In the genomic region with DNA sequence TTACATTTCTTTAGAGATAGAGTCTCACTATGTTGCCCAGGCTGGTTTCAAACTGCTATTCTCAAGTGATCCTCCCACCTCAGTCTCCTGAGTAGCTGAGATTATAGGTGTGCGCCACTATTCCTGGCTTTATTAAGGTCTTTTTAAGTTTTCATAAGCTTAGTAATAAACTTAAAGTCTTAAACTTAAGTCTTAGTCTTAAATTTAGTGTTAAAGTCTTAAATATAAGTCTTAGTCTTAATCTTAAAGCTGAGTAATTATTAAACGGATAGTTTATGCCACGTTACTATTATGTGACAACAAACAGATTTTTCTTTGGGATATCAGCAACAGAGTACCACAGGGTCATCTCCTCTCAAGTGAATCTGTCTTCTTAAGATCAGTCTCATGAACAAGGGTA, we compare ENCODE assay signal across 24 cellular contexts.
"Had no signal": no experiment of that assay in that cellular context is flagged by ENCODE, and none has a peak within 500 bp of the region (broad histone marks: within the 10 kb centered on the region; RNA-seq: fewer than 3 reads in every experiment).

No MANE protein-coding gene starts in this region.

- H3K9me3 Mint-ChIP-seq: naive B cell; nephron; stimulated activated naive B cell treated with anti-CD40 and anti-IgM and Interleukin-4, amounts not matched to agents 10 μg/mL and 1 μg/mL and 100 μg/mL, for 72 hours; stimulated activated naive CD8-positive, alpha-beta T cell treated with anti-CD3 and anti-CD28 coated beads, Interleukin-15, amount 100 ng/mL, for 72 hours had no signal

- H3K9me3 ChIP-seq: esophagus squamous epithelium, gastroesophageal sphincter, left ventricle myocardium inferior, lower lobe of right lung, psoas muscle, spleen, testis, transverse colon had no signal

- H3K36me3 Mint-ChIP-seq: immature natural killer cell, naive B cell had no signal

- H3K27me3 Mint-ChIP-seq: naive B cell; stimulated activated naive B cell treated with anti-CD40 and anti-IgM and Interleukin-4, amounts not matched to agents 10 μg/mL and 1 μg/mL and 100 μg/mL, for 72 hours; stimulated activated naive CD8-positive, alpha-beta T cell treated with anti-CD3 and anti-CD28 coated beads, Interleukin-15, amount 100 ng/mL, for 72 hours had no signal

- H3K27me3 ChIP-seq: esophagus squamous epithelium, gastroesophageal sphincter, spleen, testis, transverse colon had no signal

- H3K27ac Mint-ChIP-seq: immature natural killer cell; nephron; stimulated activated naive B cell treated with anti-CD40 and anti-IgM and Interleukin-4, amounts not matched to agents 10 μg/mL and 1 μg/mL and 100 μg/mL, for 72 hours; stimulated activated naive CD8-positive, alpha-beta T cell treated with anti-CD3 and anti-CD28 coated beads, Interleukin-15, amount 100 ng/mL, for 72 hours had no signal

- FAIRE-seq: kidney, urothelium cell line had no signal

- H3K36me3 ChIP-seq: transverse colon had no signal

- H3K27ac ChIP-seq: esophagus squamous epithelium, gastroesophageal sphincter, left ventricle myocardium inferior, lower lobe of right lung, parathyroid adenoma, psoas muscle, spleen, testis, transverse colon had no signal

- H3K4me1 Mint-ChIP-seq: immature natural killer cell had no signal

- H3K4me3 Mint-ChIP-seq: immature natural killer cell; naive B cell; nephron; stimulated activated naive B cell treated with anti-CD40 and anti-IgM and Interleukin-4, amounts not matched to agents 10 μg/mL and 1 μg/mL and 100 μg/mL, for 72 hours; stimulated activated naive CD8-positive, alpha-beta T cell treated with anti-CD3 and anti-CD28 coated beads, Interleukin-15, amount 100 ng/mL, for 72 hours had no signal

- DNase-seq: esophagus squamous epithelium; foreskin fibroblast; immature natural killer cell; kidney; left cardiac atrium; left ventricle myocardium inferior; lower lobe of right lung; mesenchymal stem cell; naive B cell; psoas muscle; retina; spleen; stimulated activated CD4-positive, alpha-beta T cell treated with anti-CD3 and anti-CD28 coated beads, Interleukin-15, amount 100 ng/mL, for 24 hours; stimulated activated CD4-positive, alpha-beta T cell treated with anti-CD3 and anti-CD28 coated beads, Interleukin-1b, Interleukin-23, amount 100 ng/mL, for 48 hours; stimulated activated CD4-positive, alpha-beta T cell treated with anti-CD3 and anti-CD28 coated beads, Interleukin-4, amount 100 ng/mL, for 24 hours; stimulated activated naive B cell treated with anti-CD40 and anti-IgM and Interleukin-4, amounts not matched to agents 10 μg/mL and 1 μg/mL and 100 μg/mL, for 72 hours; stimulated activated naive CD8-positive, alpha-beta T cell treated with anti-CD3 and anti-CD28 coated beads, Interleukin-15, amount 100 ng/mL, for 72 hours; testis; transverse colon had no signal

- ATAC-seq: gastroesophageal sphincter; left cardiac atrium; lower lobe of right lung; psoas muscle; sciatic nerve; stimulated activated naive B cell treated with anti-CD40 and anti-IgM and Interleukin-4, amounts not matched to agents 10 μg/mL and 1 μg/mL and 100 μg/mL, for 72 hours; stimulated activated naive CD8-positive, alpha-beta T cell treated with anti-CD3 and anti-CD28 coated beads, Interleukin-15, amount 100 ng/mL, for 72 hours had no signal

- H3K4me3 ChIP-seq: esophagus squamous epithelium, gastroesophageal sphincter, left ventricle myocardium inferior, lower lobe of right lung, psoas muscle, spleen, testis, transverse colon had no signal
